ENCODE assay signal across 8 cellular contexts in genomic region chr19:13847900-13848677, GRCh38. TPM values are rescaled to one million over a fixed set of nuclear protein-coding genes. Genes with fewer than 3 reads are reported as not detected.
DNase-seq lines count a peak whose midpoint lies in the region; ATAC-seq and TF ChIP-seq lines count a peak whose summit lies in the region.

No MANE protein-coding gene starts in this region.

- H3K4me1 ChIP-seq in BLaER1 (peaks cover 67% of the 10 kb centered on the region), NT2/D1 (ENCODE audit: insufficient read depth, insufficient read length) (peaks cover 29% of the 10 kb centered on the region)
- H3K4me1 ChIP-seq in effector memory CD4-positive, alpha-beta T cell (ENCODE audit: control insufficient read depth, insufficient read depth, low read length, poor library complexity, severe bottlenecking): peaks cover 64% of the 10 kb centered on the region

- no peak for TF ChIP-seq CTCF in neural cell (IDR thresholded peaks at IDR 0.05; ENCODE audit: poor library complexity, severe bottlenecking)

- no peaks in the 10 kb centered on the region for H3K36me3 ChIP-seq in BLaER1
- no peaks in the 10 kb centered on the region for H3K36me3 ChIP-seq in NT2/D1 (ENCODE audit: insufficient read depth, insufficient read length, low read length)
- no peaks in the 10 kb centered on the region for H3K36me3 ChIP-seq in effector memory CD4-positive, alpha-beta T cell (ENCODE audit: control insufficient read depth, insufficient read depth, low read length)
- no peaks in the 10 kb centered on the region for H3K36me3 ChIP-seq in neural cell (ENCODE audit: insufficient read depth, low read length)

- H3K27ac ChIP-seq in BLaER1 (peak overlapping the region; percentile 99), neural cell (ENCODE audit: low read length) (no peak overlapping the region)
- H3K27ac ChIP-seq in effector memory CD4-positive, alpha-beta T cell (ENCODE audit: insufficient read depth, low read length, poor library complexity, severe bottlenecking): peak overlapping the region; percentile 100

- no peak for TF ChIP-seq EP300 in neural cell (conservative IDR thresholded peaks at IDR 0.05; ENCODE audit: poor library complexity, severe bottlenecking)

- peak overlapping the region; percentile 67 for H3K4me3 ChIP-seq in BLaER1
- H3K4me3 ChIP-seq in NT2/D1 (ENCODE audit: insufficient read length, low read depth): peak overlapping the region; percentile 57
- peak overlapping the region; percentile 58 for H3K4me3 ChIP-seq in effector memory CD4-positive, alpha-beta T cell (ENCODE audit: insufficient read depth, low read depth, low read length, poor library complexity, severe bottlenecking)
- peak overlapping the region; percentile 63 for H3K4me3 ChIP-seq in neural cell (ENCODE audit: low read length)

- no peak for ATAC-seq in HG02588 (IDR thresholded peaks at IDR 0.05; ENCODE audit: unreplicated experiment)

- H2AFZ ChIP-seq in neural cell (ENCODE audit: low read depth, low read length): peak overlapping the region; percentile 60

- H3K9me2 ChIP-seq in neural cell (ENCODE audit: insufficient read depth, low read length): no peaks in the 10 kb centered on the region

- H3K4me2 ChIP-seq in BLaER1: peak overlapping the region; percentile 98
- H3K4me2 ChIP-seq in neural cell (ENCODE audit: low read length): no peak overlapping the region

- no peaks in the 10 kb centered on the region for H3F3A ChIP-seq in neural cell (ENCODE audit: insufficient read depth, low read length, poor library complexity, severe bottlenecking)

- no peak for DNase-seq in NT2/D1 (ENCODE audit: low read depth, low spot score)
- peak in 1 of 3 donors; percentile 39 for DNase-seq in effector memory CD4-positive, alpha-beta T cell
- DNase-seq in NK-92 treated with Interleukin-12 subunit alpha and Interleukin-12 subunit beta, amount 100 ng/mL, for 24 hours (lab: John Stamatoyannopoulos, UW): no peak
- DNase-seq in NCI-H524 (lab: John Stamatoyannopoulos, UW): no peak
- DNase-seq in NCI-H1436 (lab: John Stamatoyannopoulos, UW): no peak

- H3K9ac ChIP-seq in BLaER1 (peak overlapping the region; percentile 91), NT2/D1 (ENCODE audit: insufficient read length, low read depth) (peak overlapping the region; percentile 81), neural cell (ENCODE audit: low read length) (peak overlapping the region; percentile 69)

- H3K9me3 ChIP-seq in BLaER1: no peaks in the 10 kb centered on the region
- H3K9me3 ChIP-seq in NT2/D1 (ENCODE audit: insufficient read depth, low read length): no peaks in the 10 kb centered on the region
- H3K9me3 ChIP-seq in effector memory CD4-positive, alpha-beta T cell (ENCODE audit: control insufficient read depth, low read length): no peaks in the 10 kb centered on the region
- no peaks in the 10 kb centered on the region for H3K9me3 ChIP-seq in neural cell (ENCODE audit: low read length)

- H4K20me1 ChIP-seq in BLaER1 (no peaks in the 10 kb centered on the region), neural cell (ENCODE audit: insufficient read depth) (no peaks in the 10 kb centered on the region)

- no peaks in the 10 kb centered on the region for H3K79me2 ChIP-seq in neural cell (replicated peaks; ENCODE audit: insufficient read depth, low read length)

- no peak for TF ChIP-seq RAD21 in neural cell (conservative IDR thresholded peaks at IDR 0.05)

- H3K27me3 ChIP-seq in BLaER1: peaks cover 13% of the 10 kb centered on the region; the same call in 1 of the 2 replicates
- H3K27me3 ChIP-seq in NT2/D1 (ENCODE audit: insufficient read depth, insufficient read length): no peaks in the 10 kb centered on the region
- H3K27me3 ChIP-seq in effector memory CD4-positive, alpha-beta T cell (replicated peaks; ENCODE audit: control insufficient read depth, insufficient read depth, low read length, poor library complexity, severe bottlenecking): no peaks in the 10 kb centered on the region
- H3K27me3 ChIP-seq in neural cell (ENCODE audit: insufficient read depth, low read depth, low read length): peaks cover under 1% of the 10 kb centered on the region

TF ChIP-seq in neural cell, 6 proteins besides CTCF, POLR2A, EP300 and RAD21:
- TF ChIP-seq POLR2AphosphoS5 (IDR thresholded peaks at IDR 0.05) (no peak), SMC3 (conservative IDR thresholded peaks at IDR 0.05; ENCODE audit: poor library complexity) (no peak), MXI1 (conservative IDR thresholded peaks at IDR 0.05; ENCODE audit: poor library complexity, severe bottlenecking) (no peak), TAF1 (IDR thresholded peaks at IDR 0.05; ENCODE audit: low read depth) (no peak), EZH2 (IDR thresholded peaks at IDR 0.05; ENCODE audit: borderline replicate concordance, insufficient read depth, low read length, poor library complexity, severe bottlenecking) (no peak), REST (IDR thresholded peaks at IDR 0.05; ENCODE audit: borderline replicate concordance) (no peak)

RNA-seq across cellular contexts. Expression of gene NANOS3, which starts 28.8 kb away (rescaled TPM):
- polyA plus RNA-seq in neural cell: 3.2 and 3.8 TPM in 2 replicates
- not detected in 2 replicates for polyA minus RNA-seq in neural cell

RNA-seq across cellular contexts. Expression of gene ZSWIM4, which starts 52.8 kb away (rescaled TPM):
- polyA plus RNA-seq in neural cell: 4.7 and 6.1 TPM in 2 replicates
- 25.7 and 26.8 TPM in 2 replicates for polyA minus RNA-seq in neural cell

RNA-seq across cellular contexts. Expression of gene BRME1, which starts 57.8 kb away (rescaled TPM):
- 6.2 and 8.5 TPM in 2 replicates for polyA plus RNA-seq in neural cell
- 5.1 and 5.2 TPM in 2 replicates for polyA minus RNA-seq in neural cell

RNA-seq across cellular contexts. Expression of gene CC2D1A, which starts 57.9 kb away (rescaled TPM):
- polyA plus RNA-seq in neural cell: 24.5 and 26.9 TPM in 2 replicates
- 10.7 and 11.1 TPM in 2 replicates for polyA minus RNA-seq in neural cell
